23 cellular contexts compared by ENCODE assay signal in the genomic region with DNA sequence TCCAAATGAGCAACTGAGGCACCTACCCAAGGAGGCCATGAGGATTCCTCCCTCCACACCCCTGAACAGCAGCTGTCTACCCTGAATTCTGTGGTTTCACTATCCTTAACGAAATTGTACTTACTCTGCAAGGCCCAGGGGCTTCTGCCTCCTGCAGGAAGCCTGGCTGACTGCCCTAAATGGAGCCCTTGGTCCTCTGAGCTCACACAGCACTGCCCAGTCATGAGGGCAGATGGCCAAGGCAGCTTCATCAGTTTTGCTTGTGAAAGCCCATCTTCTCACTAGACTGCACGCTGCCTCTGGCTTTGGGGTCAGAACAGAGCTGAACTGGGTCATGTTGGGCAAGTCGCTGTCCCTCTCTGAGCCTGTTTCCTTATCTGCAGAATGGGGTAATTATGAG. TPM values are rescaled to one million over a fixed set of nuclear protein-coding genes. Genes with fewer than 3 reads are reported as not detected.
DNase-seq lines count a peak whose midpoint lies in the region; ATAC-seq and TF ChIP-seq lines count a peak whose summit lies in the region.
"Had no signal": no experiment of that assay in that cellular context is flagged by ENCODE, and none has a peak within 500 bp of the region (broad histone marks: within the 10 kb centered on the region; RNA-seq: fewer than 3 reads in every experiment).

No MANE protein-coding gene starts in this region.

- H3K4me3 ChIP-seq in IMR-90 (ENCODE audit: insufficient read depth, low read depth, low read length), result no peak overlapping the region
- H3K4me3 ChIP-seq: HAP-1, tibial nerve had no signal

- no peaks in the 10 kb centered on the region for H4K20me1 ChIP-seq in IMR-90 (ENCODE audit: insufficient read depth, low read length)

- H2AK5ac ChIP-seq in IMR-90 (ENCODE audit: low read depth, low read length), result no peak overlapping the region

- no peak overlapping the region for H3K9ac ChIP-seq in IMR-90 (ENCODE audit: low read depth, low read length)

- H3K56ac ChIP-seq in IMR-90 (ENCODE audit: extremely low read depth, insufficient read depth, low read length), result no peak overlapping the region

- no peak overlapping the region for H3K4ac ChIP-seq in IMR-90 (ENCODE audit: low read depth, low read length)

- H2AK9ac ChIP-seq in IMR-90 (replicated peaks; ENCODE audit: low read depth, low read length, poor library complexity), result no peak overlapping the region

- 83% methylated on average over 2 of the region's 3 CpGs; no CpG with 5 or more reads in 1 of the 2 experiments for whole genome bisulfite sequencing in IMR-90 (ENCODE audit: extremely low coverage in 2 of 2, insufficient read length in 1 of 2), 2 experiments

- no peak overlapping the region for H3K14ac ChIP-seq in IMR-90 (replicated peaks; ENCODE audit: low read depth, low read length)

- no peak overlapping the region for H2BK5ac ChIP-seq in IMR-90 (ENCODE audit: low read depth, low read length, poor library complexity, severe bottlenecking)

- H3K9me1 ChIP-seq in IMR-90 (ENCODE audit: insufficient read depth, low read length), result no peaks in the 10 kb centered on the region

- H3K4me2 ChIP-seq in IMR-90 (ENCODE audit: low read depth, low read length), result no peak overlapping the region

- CTCF ChIA-PET in IMR-90 (lab: Yijun Ruan, JAX), result no interaction called here

- ATAC-seq in IMR-90 (ENCODE audit: low read depth) (peak; percentile 28; the same call in 1 of the 2 replicates), HG03520 (IDR thresholded peaks at IDR 0.05; ENCODE audit: unreplicated experiment) (no peak), GM21360 (IDR thresholded peaks at IDR 0.05; ENCODE audit: unreplicated experiment) (no peak)
- ATAC-seq: CD8-positive, alpha-beta T cell; Panc1; SK-N-SH treated with all-trans-retinoic acid at 6 μM for 48 hours had no signal

- H2AFZ ChIP-seq in IMR-90 (replicated peaks; ENCODE audit: low read length, poor library complexity), result no peak overlapping the region

- no peak overlapping the region for H3K23ac ChIP-seq in IMR-90 (ENCODE audit: low read depth, low read length)

- no peaks in the 10 kb centered on the region for H3K36me3 ChIP-seq in IMR-90 (ENCODE audit: control insufficient read depth, insufficient read depth, low read length)
- H3K36me3 ChIP-seq: HAP-1, tibial nerve had no signal

- no peak overlapping the region for H4K5ac ChIP-seq in IMR-90 (ENCODE audit: low read depth, low read length)

- no peak overlapping the region for H3K27ac ChIP-seq in IMR-90 (ENCODE audit: insufficient read depth, low read length)
- H3K27ac ChIP-seq: tibial nerve had no signal

- H2BK20ac ChIP-seq in IMR-90 (ENCODE audit: low read depth, low read length), result no peak overlapping the region

- H3K18ac ChIP-seq in IMR-90 (ENCODE audit: low read depth, low read length), result no peak overlapping the region

- peak; percentile 28 for DNase-seq in AG08395 (ENCODE audit: low spot score)
- DNase-seq in IMR-90, result peak; percentile 64
- DNase-seq in amniotic epithelial cell (ENCODE audit: low read depth), result peak; percentile 81
- DNase-seq in kidney tubule cell (ENCODE audit: low spot score), result peak; percentile 48
- no peak for DNase-seq in DMS114 treated with DMSO at 0.1 percent for 48 hours (lab: John Stamatoyannopoulos, UW; ENCODE audit: unreplicated experiment)
- DNase-seq in NCI-H146 (lab: John Stamatoyannopoulos, UW), result no peak
- DNase-seq: activated CD4-positive, alpha-beta T cell treated with anti-CD3 and anti-CD28 coated beads, Interleukin-2, amount 50 U/mL, for 1 hour; activated naive CD4-positive, alpha-beta T cell; anterior cingulate cortex; CD8-positive, alpha-beta T cell; DND-41; KG1; left cardiac atrium; NCI-H1105; NCI-H748 treated with DMSO at 0.1 percent for 48 hours; nephron progenitor cell; stimulated activated naive CD4-positive, alpha-beta T cell treated with Interleukin-2 at 50 U/mL for 16 hours had no signal

- dilution Hi-C loops in IMR-90 (cut with HindIII; ENCODE audit: low sequenced_read_pairs, unreplicated experiment), result no loop called here

- no peak overlapping the region for H2BK15ac ChIP-seq in IMR-90 (ENCODE audit: low read depth, low read length)

- TF ChIP-seq CTCF in IMR-90 (conservative IDR thresholded peaks at IDR 0.05; ENCODE audit: low read depth, low read length), result 0 out of 2 replicates have a peak, but pooled peaks have one; percentile 9

- peaks cover 1% of the 10 kb centered on the region; the same call in 1 of the 2 replicates for H3K4me1 ChIP-seq in IMR-90 (ENCODE audit: control insufficient read depth, insufficient read depth, low read length)
- H3K4me1 ChIP-seq: HAP-1, tibial nerve had no signal

- POLR2A ChIA-PET in IMR-90 (lab: Charles Lee; ENCODE audit: unreplicated experiment), result no interaction called here

- H3K27me3 ChIP-seq in IMR-90 (ENCODE audit: control insufficient read depth, insufficient read depth, low read length), result peaks cover 17% of the 10 kb centered on the region
- H3K27me3 ChIP-seq: tibial nerve had no signal

- H3K9me3 ChIP-seq in IMR-90 (ENCODE audit: control insufficient read depth, insufficient read depth, low read length), result 0 out of 2 replicates have a peak, but pooled peaks cover 2% of the 10 kb centered on the region
- H3K9me3 ChIP-seq: HAP-1 had no signal

- intact Hi-C loops in IMR-90 (cut with micrococcal nuclease), result no loop called here

- no peaks in the 10 kb centered on the region for H3K79me1 ChIP-seq in IMR-90 (ENCODE audit: low read depth in 1 of 2, low read length in 2 of 2)

- TF ChIP-seq RAD21 in IMR-90 (IDR thresholded peaks at IDR 0.05; ENCODE audit: low read length), result no peak

- H2BK120ac ChIP-seq in IMR-90 (ENCODE audit: low read depth, low read length), result no peak overlapping the region

- in situ Hi-C loops in IMR-90 (cut with MboI; ENCODE audit: low sequenced_read_pairs), result no loop called here

- TF ChIP-seq POLR2A in IMR-90 (IDR thresholded peaks at IDR 0.05; ENCODE audit: low read depth, low read length), result no peak

- H4K8ac ChIP-seq in IMR-90 (ENCODE audit: low read depth in 2 of 2, low read length in 2 of 2), result no peak overlapping the region

- BruUV-seq in IMR-90 (replicated peaks; lab: Mats Ljungman, UMichigan), result no TSS peak

- no peak overlapping the region for H4K91ac ChIP-seq in IMR-90 (ENCODE audit: insufficient read depth, low read depth, low read length)

TF ChIP-seq in IMR-90, 13 proteins besides CTCF, POLR2A, EP300 and RAD21:
- no peak for TF ChIP-seq BHLHE40 (IDR thresholded peaks at IDR 0.05; ENCODE audit: low read depth, low read length)
- TF ChIP-seq MAFK (IDR thresholded peaks at IDR 0.05; ENCODE audit: low read depth, low read length), result no peak
- TF ChIP-seq FOS (IDR thresholded peaks at IDR 0.05; ENCODE audit: low read depth, low read length), result no peak
- no peak for TF ChIP-seq NFE2L2 (IDR thresholded peaks at IDR 0.05; ENCODE audit: low read depth, low read length)
- no peak for TF ChIP-seq MXI1 (IDR thresholded peaks at IDR 0.05; ENCODE audit: borderline replicate concordance, low read depth, low read length)
- TF ChIP-seq MAZ (IDR thresholded peaks at IDR 0.05; ENCODE audit: borderline replicate concordance, low read depth, low read length), result no peak

RNA-seq across cellular contexts. Expression of a gene that starts 26.4 kb away (rescaled TPM):
- total RNA-seq in IMR-90 (2012; rRNA removed), result 9.7 and 9.9 TPM in 2 replicates
- 37.2 and 40.2 TPM in 2 replicates for polyA plus RNA-seq in IMR-90 (2012; rRNA removed)
- 25.7 and 34.3 TPM in 2 replicates for polyA plus RNA-seq in IMR-90 (2012; cell fraction: cytosol; rRNA removed)
- 30.5 and 36.1 TPM in 2 replicates for polyA plus RNA-seq in IMR-90 (2012; cell fraction: nucleus; rRNA removed; ENCODE audit: low replicate concordance)
- total RNA-seq: CD8-positive, alpha-beta T cell had no signal

Comparison
In these comparisons a context has a peak if more than half of its experiments do, and no peak if none do; other contexts are left out.
1. DNase-seq: peak in AG08395 (single experiment), IMR-90 (single experiment), amniotic epithelial cell (single experiment) and kidney tubule cell (single experiment); none in DMS114 treated with DMSO at 0.1 percent for 48 hours (single experiment) and NCI-H146 (single experiment).